27 cellular contexts compared by ENCODE assay signal in genomic region chr10:121478590-121478989, GRCh38.
"Had no signal": no experiment of that assay in that cellular context is flagged by ENCODE, and none has a peak within 500 bp of the region (broad histone marks: within the 10 kb centered on the region; RNA-seq: fewer than 3 reads in every experiment).

No MANE protein-coding gene starts in this region.

- H3K27me3 ChIP-seq: brain microvascular endothelial cell, cardiac muscle cell, Peyer's patch, SJSA1 had no signal

- DNase-seq: activated CD4-positive, alpha-beta T cell treated with anti-CD3 and anti-CD28 coated beads for 36 hours; activated CD4-positive, alpha-beta T cell treated with anti-CD3 and anti-CD28 coated beads, Interleukin-2, amount 50 U/mL, for 1 hour; activated CD8-positive, alpha-beta memory T cell treated with anti-CD3 and anti-CD28 coated beads, Interleukin-2, amount 50 U/mL, for 48 hours; activated CD8-positive, alpha-beta T cell treated with anti-CD3 and anti-CD28 coated beads, Interleukin-2, amount 10 ng/mL, durations not matched to agents 7 days and 5 days; activated effector memory CD4-positive, alpha-beta T cell treated with anti-CD3 and anti-CD28 coated beads, Interleukin-2, amount 50 U/mL, for 16 hours; activated naive CD4-positive, alpha-beta T cell treated with Interleukin-2 at 50 U/mL for 16 hours; activated naive CD8-positive, alpha-beta T cell treated with anti-CD3 and anti-CD28 coated beads for 36 hours; activated T-cell treated with anti-CD3 and anti-CD28 coated beads, Interleukin-2, amount 50 U/mL, for 1 hour; brain microvascular endothelial cell; Kasumi-1; KBM-7; NCI-H1048; NCI-H146; NCI-H187 treated with DMSO at 0.1 percent for 48 hours; NCI-H2081 treated with DMSO at 0.1 percent for 48 hours; NCI-H2227 treated with DMSO at 0.1 percent for 48 hours; NCI-H446 treated with DMSO at 0.1 percent for 48 hours; NCI-H526 treated with DMSO at 0.1 percent for 48 hours; Peyer's patch; SHP77; T-cell; T-helper 2 cell; T1000 had no signal

- H3K4me1 ChIP-seq: Peyer's patch, SJSA1 had no signal

- H3K9me3 Mint-ChIP-seq: activated naive CD8-positive, alpha-beta T cell treated with anti-CD3 and anti-CD28 coated beads for 36 hours; T-cell had no signal

- ATAC-seq: activated CD4-positive, alpha-beta T cell treated with anti-CD3 and anti-CD28 coated beads for 36 hours; activated CD8-positive, alpha-beta T cell treated with anti-CD3 and anti-CD28 coated beads, Interleukin-2, amount 10 ng/mL, durations not matched to agents 7 days and 5 days; T-cell had no signal

- H3K27me3 Mint-ChIP-seq: activated CD4-positive, alpha-beta T cell treated with anti-CD3 and anti-CD28 coated beads for 36 hours; activated naive CD8-positive, alpha-beta T cell treated with anti-CD3 and anti-CD28 coated beads for 36 hours; T-cell had no signal

- H3K36me3 ChIP-seq: brain microvascular endothelial cell, SJSA1 had no signal

- H3K4me3 Mint-ChIP-seq: activated CD4-positive, alpha-beta T cell treated with anti-CD3 and anti-CD28 coated beads for 36 hours; activated CD8-positive, alpha-beta T cell treated with anti-CD3 and anti-CD28 coated beads, Interleukin-2, amount 10 ng/mL, durations not matched to agents 7 days and 5 days; activated naive CD8-positive, alpha-beta T cell treated with anti-CD3 and anti-CD28 coated beads for 36 hours; T-cell had no signal

- H3K27ac Mint-ChIP-seq: activated CD4-positive, alpha-beta T cell treated with anti-CD3 and anti-CD28 coated beads for 36 hours; activated CD8-positive, alpha-beta T cell treated with anti-CD3 and anti-CD28 coated beads, Interleukin-2, amount 10 ng/mL, durations not matched to agents 7 days and 5 days; activated naive CD8-positive, alpha-beta T cell treated with anti-CD3 and anti-CD28 coated beads for 36 hours; T-cell had no signal

- H3K4me3 ChIP-seq: cardiac muscle cell, Peyer's patch, SJSA1 had no signal

- H3K9me3 ChIP-seq: Peyer's patch had no signal

- H3K36me3 Mint-ChIP-seq: activated naive CD8-positive, alpha-beta T cell treated with anti-CD3 and anti-CD28 coated beads for 36 hours; T-cell had no signal

- H3K4me1 Mint-ChIP-seq: activated CD4-positive, alpha-beta T cell treated with anti-CD3 and anti-CD28 coated beads for 36 hours; activated naive CD8-positive, alpha-beta T cell treated with anti-CD3 and anti-CD28 coated beads for 36 hours; T-cell had no signal

- H3K27ac ChIP-seq: brain microvascular endothelial cell, cardiac muscle cell, Peyer's patch, RWPE1, SJSA1, VCaP had no signal
